ENCODE assay signal across 20 cellular contexts in the genomic region with DNA sequence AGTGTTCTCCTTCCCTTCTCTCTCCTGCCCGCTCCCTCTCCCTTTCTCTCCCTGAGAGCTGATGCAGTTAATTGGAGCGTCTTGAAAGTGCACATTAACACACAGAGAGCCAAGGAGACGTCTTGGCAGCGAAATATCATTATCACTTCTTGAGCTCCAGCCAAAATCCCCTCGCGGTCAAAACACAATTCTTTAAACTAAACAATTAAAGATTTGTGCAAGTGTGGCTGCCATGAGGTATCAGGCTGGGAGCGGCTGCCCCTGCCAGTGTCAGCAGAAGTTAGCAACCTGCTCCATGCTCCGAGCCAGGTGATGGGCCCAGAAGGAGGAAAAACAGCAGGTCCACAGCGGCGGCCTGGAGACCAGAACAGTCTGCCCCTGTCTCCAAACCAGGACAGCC.
"Had no signal": no experiment of that assay in that cellular context is flagged by ENCODE, and none has a peak within 500 bp of the region (broad histone marks: within the 10 kb centered on the region; RNA-seq: fewer than 3 reads in every experiment).

No MANE protein-coding gene starts in this region.

- H3K27ac ChIP-seq: body of pancreas, gastrocnemius medialis, thoracic aorta, upper lobe of left lung, WERI-Rb-1 had no signal

- H3K36me3 ChIP-seq: gastrocnemius medialis, thoracic aorta, upper lobe of left lung, WERI-Rb-1 had no signal

- H3K27me3 ChIP-seq: body of pancreas, gastrocnemius medialis had no signal

- H3K9me3 ChIP-seq: body of pancreas, gastrocnemius medialis, thoracic aorta, upper lobe of left lung had no signal

- ATAC-seq: activated CD8-positive, alpha-beta T cell treated with anti-CD3 and anti-CD28 coated beads, Interleukin-2, amount 10 ng/mL, durations not matched to agents 7 days and 5 days; body of pancreas; esophagus mucosa; gastrocnemius medialis; left cardiac atrium; T-cell had no signal

- H3K4me3 ChIP-seq: body of pancreas, gastrocnemius medialis, thoracic aorta, upper lobe of left lung had no signal

- DNase-seq: activated CD4-positive, alpha-beta T cell treated with anti-CD3 and anti-CD28 coated beads, Interleukin-2, amount 50 U/mL, for 1 hour; activated CD4-positive, CD25-positive, alpha-beta regulatory T cell treated with anti-CD3 and anti-CD28 coated beads, Interleukin-2, amount 50 U/mL, for 72 hours; activated CD8-positive, alpha-beta T cell treated with anti-CD3 and anti-CD28 coated beads, Interleukin-2, amount 10 ng/mL, durations not matched to agents 7 days and 5 days; activated naive CD8-positive, alpha-beta T cell treated with anti-CD3 and anti-CD28 coated beads for 36 hours; activated T-cell treated with anti-CD3 and anti-CD28 coated beads, Interleukin-2, amount 50 U/mL, for 1 hour; body of pancreas; central memory CD4-positive, alpha-beta T cell; dermis blood vessel endothelial cell; effector memory CD4-positive, alpha-beta T cell; gastrocnemius medialis; head of caudate nucleus; islet precursor cell; left cardiac atrium; stimulated activated CD4-positive, alpha-beta T cell treated with anti-CD3 and anti-CD28 coated beads, Interleukin-4, amount 100 ng/mL, for 24 hours; stimulated activated naive CD4-positive, alpha-beta T cell treated with Interleukin-2 at 50 U/mL for 16 hours; T-cell; upper lobe of left lung; WERI-Rb-1 had no signal
